In the genomic region with DNA sequence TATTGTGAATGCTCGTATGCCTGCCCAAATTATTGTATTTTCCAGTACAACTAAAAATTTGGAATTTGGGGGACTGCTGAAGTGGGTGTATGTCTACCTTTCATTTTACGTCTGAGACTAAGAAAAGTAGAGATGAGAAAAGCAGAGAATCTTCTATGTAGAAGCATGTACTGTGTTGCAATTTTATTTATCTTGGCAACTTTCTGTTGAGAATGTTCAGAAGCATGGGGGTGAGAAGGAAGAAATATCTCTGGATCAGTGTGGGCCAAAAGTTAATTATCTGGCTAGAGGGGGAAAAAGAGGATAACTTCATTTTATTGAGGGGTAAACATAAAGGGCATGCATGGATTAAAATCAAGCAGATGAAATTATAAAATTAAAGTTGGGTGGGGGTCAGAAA, we compare ENCODE assay signal across 22 cellular contexts. TPM values are rescaled to one million over a fixed set of nuclear protein-coding genes. Genes with fewer than 3 reads are reported as not detected.
A peak's percentile ranks its signal among the peaks of the same experiment; 100 is the strongest.
DNase-seq lines count a peak whose midpoint lies in the region; ATAC-seq, FAIRE-seq and TF ChIP-seq lines count a peak whose summit lies in the region.
"Had no signal": no experiment of that assay in that cellular context is flagged by ENCODE, and none has a peak within 500 bp of the region (broad histone marks: within the 10 kb centered on the region; RNA-seq: fewer than 3 reads in every experiment).

No MANE protein-coding gene starts in this region.

- H3K9me3 Mint-ChIP-seq in CD4-positive, CD25-positive, alpha-beta regulatory T cell, result no peaks in the 10 kb centered on the region
- no peaks in the 10 kb centered on the region for H3K9me3 Mint-ChIP-seq in CD8-positive, alpha-beta T cell
- H3K9me3 Mint-ChIP-seq in effector memory CD8-positive, alpha-beta T cell, result no peaks in the 10 kb centered on the region
- no peaks in the 10 kb centered on the region for H3K9me3 Mint-ChIP-seq in naive thymus-derived CD8-positive, alpha-beta T cell
- H3K9me3 Mint-ChIP-seq: T-helper 1 cell treated with Interleukin-12 subunit alpha and Interleukin-12 subunit beta and Interleukin-4 antibody, amounts not matched to agents 30 μg/mL and 1 μg/mL, for 36 hours had no signal

- CTCF ChIA-PET in CD8-positive, alpha-beta T cell (lab: Charles Lee), result interaction anchor here (1.1 to 1.9 kb wide), 5 partner anchors 13 to 55 kb away, joined by 3 to 10 read pairs (median 3); no protein-coding TSS in a partner anchor

- peak overlapping the region; percentile 3 to 96 (median 52) for H3K27ac Mint-ChIP-seq in CD4-positive, CD25-positive, alpha-beta regulatory T cell
- H3K27ac Mint-ChIP-seq in CD8-positive, alpha-beta T cell, result peak overlapping the region; percentile 94
- peak overlapping the region; percentile 97 for H3K27ac Mint-ChIP-seq in effector memory CD8-positive, alpha-beta T cell
- H3K27ac Mint-ChIP-seq in naive thymus-derived CD8-positive, alpha-beta T cell, result peak overlapping the region in 8 of 10 donors; percentile 5 to 90 (median 74)
- H3K27ac Mint-ChIP-seq: T-helper 1 cell treated with Interleukin-12 subunit alpha and Interleukin-12 subunit beta and Interleukin-4 antibody, amounts not matched to agents 30 μg/mL and 1 μg/mL, for 36 hours had no signal

- peaks cover 33% of the 10 kb centered on the region for H3K36me3 Mint-ChIP-seq in CD4-positive, CD25-positive, alpha-beta regulatory T cell
- peaks cover 74% of the 10 kb centered on the region for H3K36me3 Mint-ChIP-seq in CD8-positive, alpha-beta T cell
- H3K36me3 Mint-ChIP-seq in effector memory CD8-positive, alpha-beta T cell (ENCODE audit: insufficient read depth), result peaks cover 82% of the 10 kb centered on the region
- H3K36me3 Mint-ChIP-seq in naive thymus-derived CD8-positive, alpha-beta T cell, result peaks cover 0 to 67% (median 8%) of the 10 kb centered on the region in 3 donors

- no peak overlapping the region for H3K9ac ChIP-seq in kidney (ENCODE audit: low read length in 2 of 2)

- peaks cover 38 to 82% (median 68%) of the 10 kb centered on the region in 4 donors for H3K4me1 Mint-ChIP-seq in CD4-positive, CD25-positive, alpha-beta regulatory T cell
- peaks cover 74% of the 10 kb centered on the region for H3K4me1 Mint-ChIP-seq in CD8-positive, alpha-beta T cell (ENCODE audit: low read depth)
- H3K4me1 Mint-ChIP-seq in effector memory CD8-positive, alpha-beta T cell (ENCODE audit: low read depth in 2 of 2), result peaks cover 55 to 70% of the 10 kb centered on the region in 2 donors
- peaks cover 35 to 79% (median 68%) of the 10 kb centered on the region in 4 donors for H3K4me1 Mint-ChIP-seq in naive thymus-derived CD8-positive, alpha-beta T cell

- peaks cover 40% of the 10 kb centered on the region for H3K4me1 ChIP-seq in CD4-positive, CD25-positive, alpha-beta regulatory T cell (ENCODE audit: control insufficient read depth, insufficient read depth, low read length, poor library complexity, severe bottlenecking)
- H3K4me1 ChIP-seq in CD8-positive, alpha-beta T cell (ENCODE audit: insufficient read depth, low read length), result peaks cover 28% of the 10 kb centered on the region
- peaks cover 0 to 11% of the 10 kb centered on the region in 2 donors for H3K4me1 ChIP-seq in kidney (ENCODE audit: control insufficient read depth in 1 of 2, insufficient read depth in 1 of 2, low read depth in 1 of 2, low read length in 2 of 2)

- H3K4me3 Mint-ChIP-seq in CD4-positive, CD25-positive, alpha-beta regulatory T cell, result no peak overlapping the region
- no peak overlapping the region for H3K4me3 Mint-ChIP-seq in CD8-positive, alpha-beta T cell
- H3K4me3 Mint-ChIP-seq in effector memory CD8-positive, alpha-beta T cell, result peak overlapping the region; percentile 61 to 62
- H3K4me3 Mint-ChIP-seq in naive thymus-derived CD8-positive, alpha-beta T cell, result no peak overlapping the region
- H3K4me3 Mint-ChIP-seq: T-helper 1 cell treated with Interleukin-12 subunit alpha and Interleukin-12 subunit beta and Interleukin-4 antibody, amounts not matched to agents 30 μg/mL and 1 μg/mL, for 36 hours had no signal

- DNase-seq in CD4-positive, CD25-positive, alpha-beta regulatory T cell, result no peak
- DNase-seq in CD8-positive, alpha-beta T cell, result no peak
- DNase-seq in effector memory CD8-positive, alpha-beta T cell, result no peak
- DNase-seq in naive thymus-derived CD8-positive, alpha-beta T cell, result no peak
- no peak for DNase-seq in RCC 7860 (ENCODE audit: low spot score)
- DNase-seq in kidney, result no peak
- no peak for DNase-seq in NCI-H1048 (lab: John Stamatoyannopoulos, UW)
- DNase-seq: dermis blood vessel endothelial cell; GF-D8; Karpas-422; lower lobe of right lung; NCI-H1092 treated with DMSO at 0.1 percent for 48 hours; NCI-H2107; SIG-M5; stimulated activated CD4-positive, alpha-beta T cell treated with anti-CD3 and anti-CD28 coated beads, Interleukin-4, amount 100 ng/mL, for 24 hours; testis; WERI-Rb-1 had no signal

- POLR2A ChIA-PET in CD8-positive, alpha-beta T cell (lab: Charles Lee), result interaction anchor here (1.0 kb wide), 1 partner anchor 12 kb away, joined by 3 read pairs; no protein-coding TSS in a partner anchor
- POLR2A ChIA-PET in naive thymus-derived CD8-positive, alpha-beta T cell (lab: Charles Lee), result no interaction called here

- peak overlapping the region; percentile 84 for H3K27ac ChIP-seq in CD4-positive, CD25-positive, alpha-beta regulatory T cell (ENCODE audit: insufficient read depth, low read length, poor library complexity, severe bottlenecking)
- no peak overlapping the region for H3K27ac ChIP-seq in CD8-positive, alpha-beta T cell (ENCODE audit: low read depth, low read length)
- H3K27ac ChIP-seq in kidney (ENCODE audit: low read depth in 2 of 2, low read length in 2 of 2), result no peak overlapping the region
- H3K27ac ChIP-seq: lower lobe of right lung, pancreas, testis, WERI-Rb-1 had no signal

- TF ChIP-seq CTCF in CD8-positive, alpha-beta T cell (IDR thresholded peaks at IDR 0.05), result no peak
- no peak for TF ChIP-seq CTCF in kidney (IDR thresholded peaks at IDR 0.05; ENCODE audit: borderline replicate concordance, extremely low read depth, insufficient read depth)

- intact Hi-C loops in CD8-positive, alpha-beta T cell (cut with DNase I, micrococcal nuclease), result loop anchor here (2.0 to 5.0 kb wide), 2 partner anchors 15 to 62 kb away; no protein-coding TSS in a partner anchor
- intact Hi-C loops in kidney (cut with DNase I), result no loop called here

- no peak for ATAC-seq in CD4-positive, CD25-positive, alpha-beta regulatory T cell (ENCODE audit: low read depth in 2 of 2)
- no peak for ATAC-seq in CD8-positive, alpha-beta T cell
- ATAC-seq in effector memory CD8-positive, alpha-beta T cell (replicated peaks), result no peak
- ATAC-seq in naive thymus-derived CD8-positive, alpha-beta T cell, result no peak
- ATAC-seq in GM18858 (IDR thresholded peaks at IDR 0.05; ENCODE audit: unreplicated experiment), result no peak
- ATAC-seq: lower lobe of right lung had no signal

- no peaks in the 10 kb centered on the region for H3K27me3 Mint-ChIP-seq in CD4-positive, CD25-positive, alpha-beta regulatory T cell
- H3K27me3 Mint-ChIP-seq in CD8-positive, alpha-beta T cell (ENCODE audit: low read depth), result no peaks in the 10 kb centered on the region
- no peaks in the 10 kb centered on the region for H3K27me3 Mint-ChIP-seq in effector memory CD8-positive, alpha-beta T cell
- H3K27me3 Mint-ChIP-seq in naive thymus-derived CD8-positive, alpha-beta T cell, result no peaks in the 10 kb centered on the region

- no peak overlapping the region for H3K4me3 ChIP-seq in CD4-positive, CD25-positive, alpha-beta regulatory T cell (ENCODE audit: low read depth, low read length)
- no peak overlapping the region for H3K4me3 ChIP-seq in CD8-positive, alpha-beta T cell (ENCODE audit: low read depth, low read length)
- H3K4me3 ChIP-seq in kidney (ENCODE audit: low read length in 2 of 2), result no peak overlapping the region
- H3K4me3 ChIP-seq: lower lobe of right lung, pancreas, smooth muscle cell, testis had no signal

- H3K36me3 ChIP-seq in CD4-positive, CD25-positive, alpha-beta regulatory T cell (ENCODE audit: control insufficient read depth, insufficient read depth, low read length), result peaks cover 73% of the 10 kb centered on the region
- H3K36me3 ChIP-seq in CD8-positive, alpha-beta T cell (ENCODE audit: insufficient read depth, low read length), result peaks cover 6% of the 10 kb centered on the region
- peaks cover 0 to 3% of the 10 kb centered on the region in 2 donors for H3K36me3 ChIP-seq in kidney (ENCODE audit: control insufficient read depth in 1 of 2, insufficient read depth in 2 of 2, low read length in 2 of 2)
- H3K36me3 ChIP-seq: pancreas had no signal

- FAIRE-seq in RCC 7860 (lab: Jason Lieb, UNC) (no peak), kidney (lab: Jason Lieb, UNC) (no peak)
- FAIRE-seq: GM12892, pancreas had no signal

- H3K9me3 ChIP-seq in CD4-positive, CD25-positive, alpha-beta regulatory T cell (ENCODE audit: control insufficient read depth in 2 of 2, low read length in 2 of 2), result no peaks in the 10 kb centered on the region
- H3K9me3 ChIP-seq in CD8-positive, alpha-beta T cell (ENCODE audit: low read length), result no peaks in the 10 kb centered on the region
- H3K9me3 ChIP-seq in kidney (ENCODE audit: control insufficient read depth in 1 of 2, low read length in 2 of 2), result no peaks in the 10 kb centered on the region
- H3K9me3 ChIP-seq: lower lobe of right lung, pancreas, testis had no signal

- no peaks in the 10 kb centered on the region for H3K27me3 ChIP-seq in CD4-positive, CD25-positive, alpha-beta regulatory T cell (ENCODE audit: control insufficient read depth, insufficient read depth, low read length)
- H3K27me3 ChIP-seq in CD8-positive, alpha-beta T cell (ENCODE audit: insufficient read depth, low read length), result no peaks in the 10 kb centered on the region
- H3K27me3 ChIP-seq: pancreas, testis had no signal

RNA-seq across cellular contexts. Expression of a gene that starts 46.7 kb away (rescaled TPM):
- 38.9 TPM for total RNA-seq in CD4-positive, CD25-positive, alpha-beta regulatory T cell
- 10 to 100 TPM; 37.1 to 52.2 (median 49.3) TPM for polyA plus RNA-seq in CD4-positive, CD25-positive, alpha-beta regulatory T cell
- total RNA-seq in CD8-positive, alpha-beta T cell, result 10 to 100 TPM; 13.9 to 18.3 TPM
- total RNA-seq in naive thymus-derived CD8-positive, alpha-beta T cell, result 10 to 100 TPM; 64.2 to 70.4 TPM
- polyA plus RNA-seq in naive thymus-derived CD8-positive, alpha-beta T cell, result 10 to 100 TPM; 68.6 to 71.4 (median 69.2) TPM
- 61.4 TPM for total RNA-seq in kidney
- polyA plus RNA-seq in kidney (ENCODE audit: insufficient read depth, low read depth, low replicate concordance), result 16.4 TPM

Comparison
In these comparisons a context has a peak if more than half of its experiments do, and no peak if none do; other contexts are left out.
1. H3K4me3 Mint-ChIP-seq: peak in effector memory CD8-positive, alpha-beta T cell (2 of 2); none in CD4-positive, CD25-positive, alpha-beta regulatory T cell (0 of 4), CD8-positive, alpha-beta T cell (single experiment) and naive thymus-derived CD8-positive, alpha-beta T cell (0 of 10).
2. Peak in every context shown above with its lines, with median percentiles within 50 percentile points of each other: H3K27ac Mint-ChIP-seq.